In genomic region chr7:116122972-116123595, GRCh38 we compare ENCODE assay signal across 1 cellular context.
TF ChIP-seq lines count a peak whose summit lies in the region.

No MANE protein-coding gene starts in this region.

TF ChIP-seq in A549, 52 proteins besides CTCF, POLR2A, EP300 and RAD21 (continued from another document):
- TF ChIP-seq, protein P1, sequence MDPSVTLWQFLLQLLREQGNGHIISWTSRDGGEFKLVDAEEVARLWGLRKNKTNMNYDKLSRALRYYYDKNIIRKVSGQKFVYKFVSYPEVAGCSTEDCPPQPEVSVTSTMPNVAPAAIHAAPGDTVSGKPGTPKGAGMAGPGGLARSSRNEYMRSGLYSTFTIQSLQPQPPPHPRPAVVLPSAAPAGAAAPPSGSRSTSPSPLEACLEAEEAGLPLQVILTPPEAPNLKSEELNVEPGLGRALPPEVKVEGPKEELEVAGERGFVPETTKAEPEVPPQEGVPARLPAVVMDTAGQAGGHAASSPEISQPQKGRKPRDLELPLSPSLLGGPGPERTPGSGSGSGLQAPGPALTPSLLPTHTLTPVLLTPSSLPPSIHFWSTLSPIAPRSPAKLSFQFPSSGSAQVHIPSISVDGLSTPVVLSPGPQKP (IDR thresholded peaks at IDR 0.05; ENCODE audit: low read depth, low read length) = no peak
- TF ChIP-seq SMC3 (IDR thresholded peaks at IDR 0.05) (peak; percentile 63), BCL3 (IDR thresholded peaks at IDR 0.05) (no peak)
